ENCODE assay signal across 12 cellular contexts in the genomic region with DNA sequence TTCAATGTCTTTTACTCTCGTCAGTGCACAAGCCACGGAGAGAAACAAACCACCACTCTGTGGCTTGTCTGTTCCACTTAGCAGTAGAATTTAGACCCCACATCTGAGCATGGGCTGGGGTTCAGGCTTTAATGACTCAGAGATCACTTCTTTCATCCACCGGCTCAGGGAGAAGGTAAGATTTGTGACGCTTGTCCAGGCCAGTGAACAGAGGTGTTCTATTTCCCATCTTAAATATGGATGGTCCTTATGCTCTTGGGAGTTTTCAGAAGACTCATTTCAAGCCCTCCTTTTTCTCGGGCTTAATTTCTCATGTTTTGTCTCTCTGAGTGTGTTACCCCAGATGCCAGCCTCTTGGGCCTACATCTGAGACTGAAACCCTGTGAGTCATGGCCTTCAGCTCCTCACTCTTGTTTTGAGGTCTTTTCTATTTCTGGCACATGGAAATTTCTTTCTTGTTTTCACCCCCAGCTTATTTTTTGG.
DNase-seq lines count a peak whose midpoint lies in the region; ATAC-seq and TF ChIP-seq lines count a peak whose summit lies in the region.
"Had no signal": no experiment of that assay in that cellular context is flagged by ENCODE, and none has a peak within 500 bp of the region (broad histone marks: within the 10 kb centered on the region; RNA-seq: fewer than 3 reads in every experiment).

No MANE protein-coding gene starts in this region.

- H3K4me1 ChIP-seq in Caco-2 = no peaks in the 10 kb centered on the region

- CTCF ChIA-PET in Caco-2 (lab: Charles Lee) = no interaction called here

- intact Hi-C loops in Caco-2 (cut with micrococcal nuclease; ENCODE audit: unreplicated experiment) = no loop called here

- H3K9me3 ChIP-seq in Caco-2 = no peaks in the 10 kb centered on the region
- H3K9me3 ChIP-seq: thoracic aorta had no signal

- no peaks in the 10 kb centered on the region for H3K36me3 ChIP-seq in Caco-2 (ENCODE audit: control insufficient read depth, insufficient read depth, low read length)
- H3K36me3 ChIP-seq: thoracic aorta had no signal

- peak overlapping the region; percentile 12 for H3K4me3 Mint-ChIP-seq in activated naive CD8-positive, alpha-beta T cell treated with anti-CD3 and anti-CD28 coated beads, Interleukin-2, amount 50 U/mL, for 24 hours
- no peak overlapping the region for H3K4me3 Mint-ChIP-seq in Caco-2 (ENCODE audit: unreplicated experiment)
- H3K4me3 Mint-ChIP-seq: brain, IgD-negative memory B cell had no signal

- ATAC-seq in GM18517 (IDR thresholded peaks at IDR 0.05; ENCODE audit: unreplicated experiment) (peak; percentile 96), GM21423 (IDR thresholded peaks at IDR 0.05; ENCODE audit: unreplicated experiment) (peak; percentile 97), HG03196 (IDR thresholded peaks at IDR 0.05; ENCODE audit: unreplicated experiment) (peak; percentile 98)
- ATAC-seq in activated naive CD8-positive, alpha-beta T cell treated with anti-CD3 and anti-CD28 coated beads, Interleukin-2, amount 50 U/mL, for 24 hours = peak; percentile 95

- H3K4me3 ChIP-seq in Caco-2 (ENCODE audit: low read depth, low read length) = no peak overlapping the region
- H3K4me3 ChIP-seq: thoracic aorta had no signal

- no peak for TF ChIP-seq CTCF in Caco-2 (IDR thresholded peaks at IDR 0.05; ENCODE audit: insufficient read depth in 1 of 2, low read depth in 1 of 2, low read length in 1 of 2, severe bottlenecking in 1 of 2, unreplicated experiment in 1 of 2)

- H3K4me1 Mint-ChIP-seq in activated naive CD8-positive, alpha-beta T cell treated with anti-CD3 and anti-CD28 coated beads, Interleukin-2, amount 50 U/mL, for 24 hours = peaks cover 34% of the 10 kb centered on the region
- H3K4me1 Mint-ChIP-seq in Caco-2 (ENCODE audit: low read depth, unreplicated experiment) = no peaks in the 10 kb centered on the region
- H3K4me1 Mint-ChIP-seq: brain, IgD-negative memory B cell had no signal

- POLR2A ChIA-PET in Caco-2 (lab: Charles Lee) = no interaction called here

- BruUV-seq in Caco-2 (replicated peaks; lab: Mats Ljungman, UMichigan) = no TSS peak

- peaks cover 28% of the 10 kb centered on the region for H3K27me3 Mint-ChIP-seq in activated naive CD8-positive, alpha-beta T cell treated with anti-CD3 and anti-CD28 coated beads, Interleukin-2, amount 50 U/mL, for 24 hours
- H3K27me3 Mint-ChIP-seq in Caco-2 (ENCODE audit: insufficient read depth, unreplicated experiment) = peaks cover 2% of the 10 kb centered on the region

- no peaks in the 10 kb centered on the region for H3K36me3 Mint-ChIP-seq in activated naive CD8-positive, alpha-beta T cell treated with anti-CD3 and anti-CD28 coated beads, Interleukin-2, amount 50 U/mL, for 24 hours (ENCODE audit: low read depth)
- no peaks in the 10 kb centered on the region for H3K36me3 Mint-ChIP-seq in Caco-2 (ENCODE audit: insufficient read depth, unreplicated experiment)
- H3K36me3 Mint-ChIP-seq: brain, IgD-negative memory B cell had no signal

- DNase-seq in activated naive CD8-positive, alpha-beta T cell treated with anti-CD3 and anti-CD28 coated beads, Interleukin-2, amount 50 U/mL, for 24 hours = peak; percentile 45
- DNase-seq in Caco-2 (no peak), H4 (ENCODE audit: low spot score) (no peak), SHP77 treated with DMSO at 0.1 percent for 48 hours (lab: John Stamatoyannopoulos, UW) (no peak), NCI-H1048 (lab: John Stamatoyannopoulos, UW) (no peak)
- DNase-seq: SIG-M5 had no signal

- H3K9me3 Mint-ChIP-seq in activated naive CD8-positive, alpha-beta T cell treated with anti-CD3 and anti-CD28 coated beads, Interleukin-2, amount 50 U/mL, for 24 hours = peaks cover 4% of the 10 kb centered on the region
- H3K9me3 Mint-ChIP-seq in Caco-2 (ENCODE audit: unreplicated experiment) = no peaks in the 10 kb centered on the region
- H3K9me3 Mint-ChIP-seq: IgD-negative memory B cell had no signal

- no peaks in the 10 kb centered on the region; the same call in 1 of the 2 replicates for H3K27me3 ChIP-seq in Caco-2 (replicated peaks; ENCODE audit: control insufficient read depth, insufficient read depth, low read length)

- peak overlapping the region; percentile 96 for H3K27ac Mint-ChIP-seq in activated naive CD8-positive, alpha-beta T cell treated with anti-CD3 and anti-CD28 coated beads, Interleukin-2, amount 50 U/mL, for 24 hours
- no peak overlapping the region for H3K27ac Mint-ChIP-seq in Caco-2 (ENCODE audit: unreplicated experiment)
- H3K27ac Mint-ChIP-seq: brain, IgD-negative memory B cell had no signal
